3 cellular contexts compared by ENCODE assay signal in genomic region chr11:57409321-57410100, GRCh38.
A peak's percentile ranks its signal among the peaks of the same experiment; 100 is the strongest.
TF ChIP-seq lines count a peak whose summit lies in the region.

No MANE protein-coding gene starts in this region.

TF ChIP-seq in HepG2, 621 proteins besides CTCF, POLR2A, EP300 and RAD21:
- TF ChIP-seq MIER3 (CRISPR knock-in tag; IDR thresholded peaks at IDR 0.05; ENCODE audit: borderline replicate concordance) (no peak), ZNF263 (CRISPR knock-in tag; IDR thresholded peaks at IDR 0.05) (peak; percentile 59), MAFK (conservative IDR thresholded peaks at IDR 0.05 in 1 of 2, IDR thresholded peaks at IDR 0.05 in 1 of 2; ENCODE audit: low read length in 2 of 2) (no peak), NR2F6 (IDR thresholded peaks at IDR 0.05) (no peak), NR2F6 (CRISPR knock-in tag; IDR thresholded peaks at IDR 0.05) (no peak), ZFYVE20 (CRISPR knock-in tag; IDR thresholded peaks at IDR 0.05; ENCODE audit: borderline replicate concordance, low read depth) (no peak)

TF ChIP-seq in GM12878, 131 proteins besides CTCF, POLR2A, EP300 and RAD21:
- no peak for TF ChIP-seq BRCA1 (IDR thresholded peaks at IDR 0.05; ENCODE audit: low read depth, low read length)
- TF ChIP-seq, protein P1, sequence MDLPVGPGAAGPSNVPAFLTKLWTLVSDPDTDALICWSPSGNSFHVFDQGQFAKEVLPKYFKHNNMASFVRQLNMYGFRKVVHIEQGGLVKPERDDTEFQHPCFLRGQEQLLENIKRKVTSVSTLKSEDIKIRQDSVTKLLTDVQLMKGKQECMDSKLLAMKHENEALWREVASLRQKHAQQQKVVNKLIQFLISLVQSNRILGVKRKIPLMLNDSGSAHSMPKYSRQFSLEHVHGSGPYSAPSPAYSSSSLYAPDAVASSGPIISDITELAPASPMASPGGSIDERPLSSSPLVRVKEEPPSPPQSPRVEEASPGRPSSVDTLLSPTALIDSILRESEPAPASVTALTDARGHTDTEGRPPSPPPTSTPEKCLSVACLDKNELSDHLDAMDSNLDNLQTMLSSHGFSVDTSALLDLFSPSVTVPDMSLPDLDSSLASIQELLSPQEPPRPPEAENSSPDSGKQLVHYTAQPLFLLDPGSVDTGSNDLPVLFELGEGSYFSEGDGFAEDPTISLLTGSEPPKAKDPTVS (IDR thresholded peaks at IDR 0.05; ENCODE audit: low read depth, low read length): no peak
- no peak for TF ChIP-seq CHD4 (IDR thresholded peaks at IDR 0.05)
- no peak for TF ChIP-seq NRF1 (conservative IDR thresholded peaks at IDR 0.05; ENCODE audit: low read depth, low read length)
- TF ChIP-seq PAX8 (IDR thresholded peaks at IDR 0.05): no peak
- TF ChIP-seq SPI1 (IDR thresholded peaks at IDR 0.05; ENCODE audit: borderline replicate concordance, insufficient read depth, low read depth, low read length): no peak
- TF ChIP-seq ZNF622 (IDR thresholded peaks at IDR 0.05): no peak
- no peak for TF ChIP-seq BCL11A (IDR thresholded peaks at IDR 0.05; ENCODE audit: low read depth, low read length)
- TF ChIP-seq RUNX3 (IDR thresholded peaks at IDR 0.05; ENCODE audit: low read length): no peak
- no peak for TF ChIP-seq PAX5 (IDR thresholded peaks at IDR 0.05; ENCODE audit: borderline replicate concordance, low read depth, low read length)
- TF ChIP-seq SKIL (IDR thresholded peaks at IDR 0.05; ENCODE audit: low read depth, poor library complexity, severe bottlenecking): no peak
- TF ChIP-seq E4F1 (IDR thresholded peaks at IDR 0.05; ENCODE audit: borderline replicate concordance, partially characterized antibody): no peak
- TF ChIP-seq, protein P2, sequence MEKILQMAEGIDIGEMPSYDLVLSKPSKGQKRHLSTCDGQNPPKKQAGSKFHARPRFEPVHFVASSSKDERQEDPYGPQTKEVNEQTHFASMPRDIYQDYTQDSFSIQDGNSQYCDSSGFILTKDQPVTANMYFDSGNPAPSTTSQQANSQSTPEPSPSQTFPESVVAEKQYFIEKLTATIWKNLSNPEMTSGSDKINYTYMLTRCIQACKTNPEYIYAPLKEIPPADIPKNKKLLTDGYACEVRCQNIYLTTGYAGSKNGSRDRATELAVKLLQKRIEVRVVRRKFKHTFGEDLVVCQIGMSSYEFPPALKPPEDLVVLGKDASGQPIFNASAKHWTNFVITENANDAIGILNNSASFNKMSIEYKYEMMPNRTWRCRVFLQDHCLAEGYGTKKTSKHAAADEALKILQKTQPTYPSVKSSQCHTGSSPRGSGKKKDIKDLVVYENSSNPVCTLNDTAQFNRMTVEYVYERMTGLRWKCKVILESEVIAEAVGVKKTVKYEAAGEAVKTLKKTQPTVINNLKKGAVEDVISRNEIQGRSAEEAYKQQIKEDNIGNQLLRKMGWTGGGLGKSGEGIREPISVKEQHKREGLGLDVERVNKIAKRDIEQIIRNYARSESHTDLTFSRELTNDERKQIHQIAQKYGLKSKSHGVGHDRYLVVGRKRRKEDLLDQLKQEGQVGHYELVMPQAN (conservative IDR thresholded peaks at IDR 0.05): no peak
- TF ChIP-seq IKZF2 (IDR thresholded peaks at IDR 0.05): no peak
- TF ChIP-seq SMARCA5 (IDR thresholded peaks at IDR 0.05): no peak
- no peak for TF ChIP-seq JUNB (IDR thresholded peaks at IDR 0.05)

TF ChIP-seq in HEK293T, 16 proteins besides CTCF, POLR2A, EP300 and RAD21:
- TF ChIP-seq TARDBP (IDR thresholded peaks at IDR 0.05) (no peak), FOXM1 (IDR thresholded peaks at IDR 0.05; ENCODE audit: borderline replicate concordance) (no peak), ARNT (IDR thresholded peaks at IDR 0.05) (no peak), NFRKB (IDR thresholded peaks at IDR 0.05) (no peak), L3MBTL2 (conservative IDR thresholded peaks at IDR 0.05) (no peak), CTBP1 (IDR thresholded peaks at IDR 0.05; ENCODE audit: borderline replicate concordance) (no peak), FOXA1 (IDR thresholded peaks at IDR 0.05) (no peak), HDGF (IDR thresholded peaks at IDR 0.05; ENCODE audit: borderline replicate concordance) (no peak), FOXK2 (IDR thresholded peaks at IDR 0.05) (no peak), BHLHE40 (IDR thresholded peaks at IDR 0.05; ENCODE audit: borderline replicate concordance) (no peak), ELF4 (IDR thresholded peaks at IDR 0.05) (no peak)
- TF ChIP-seq, protein P3, sequence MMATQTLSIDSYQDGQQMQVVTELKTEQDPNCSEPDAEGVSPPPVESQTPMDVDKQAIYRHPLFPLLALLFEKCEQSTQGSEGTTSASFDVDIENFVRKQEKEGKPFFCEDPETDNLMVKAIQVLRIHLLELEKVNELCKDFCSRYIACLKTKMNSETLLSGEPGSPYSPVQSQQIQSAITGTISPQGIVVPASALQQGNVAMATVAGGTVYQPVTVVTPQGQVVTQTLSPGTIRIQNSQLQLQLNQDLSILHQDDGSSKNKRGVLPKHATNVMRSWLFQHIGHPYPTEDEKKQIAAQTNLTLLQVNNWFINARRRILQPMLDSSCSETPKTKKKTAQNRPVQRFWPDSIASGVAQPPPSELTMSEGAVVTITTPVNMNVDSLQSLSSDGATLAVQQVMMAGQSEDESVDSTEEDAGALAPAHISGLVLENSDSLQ (IDR thresholded peaks at IDR 0.05): no peak
